28 cellular contexts compared by ENCODE assay signal in genomic region chr10:124237282-124237975, GRCh38.
"Had no signal": no experiment of that assay in that cellular context is flagged by ENCODE, and none has a peak within 500 bp of the region (broad histone marks: within the 10 kb centered on the region; RNA-seq: fewer than 3 reads in every experiment).

No MANE protein-coding gene starts in this region.

- H3K27ac ChIP-seq: body of pancreas, foreskin keratinocyte, gastrocnemius medialis, heart left ventricle, WERI-Rb-1 had no signal

- H3K4me3 ChIP-seq: body of pancreas, esophagus muscularis mucosa, gastrocnemius medialis, heart left ventricle had no signal

- H3K36me3 ChIP-seq: esophagus muscularis mucosa, gastrocnemius medialis, heart left ventricle, WERI-Rb-1 had no signal

- H3K4me1 ChIP-seq: body of pancreas had no signal

- DNase-seq: activated B cell treated with CpG ODN at 0.5 μM for 24 hours; activated CD4-positive, alpha-beta T cell treated with anti-CD3 and anti-CD28 coated beads for 48 hours; activated CD4-positive, alpha-beta T cell treated with anti-CD3 and anti-CD28 coated beads, Interleukin-2, amount 50 U/mL, for 1 hour; activated CD4-positive, alpha-beta T cell treated with anti-CD3 and anti-CD28 coated beads, Interleukin-2, amount 50 U/mL, for 48 hours; activated CD8-positive, alpha-beta memory T cell treated with anti-CD3 and anti-CD28 coated beads for 24 hours; activated CD8-positive, alpha-beta T cell treated with anti-CD3 and anti-CD28 coated beads for 36 hours; activated effector memory CD4-positive, alpha-beta T cell treated with Interleukin-2 at 50 U/mL for 16 hours; activated gamma-delta T cell treated with Interleukin-2 at 50 U/mL for 16 hours; activated naive CD4-positive, alpha-beta T cell treated with anti-CD3 and anti-CD28 coated beads, Interleukin-2, amount 50 U/mL, for 16 hours; activated naive CD4-positive, alpha-beta T cell treated with Interleukin-2 at 50 U/mL for 16 hours; activated T-cell treated with anti-CD3 and anti-CD28 coated beads, Interleukin-2, amount 50 U/mL, for 4 hours; amygdala; body of pancreas; cortex of kidney; dermis blood vessel endothelial cell; effector CD4-positive, alpha-beta T cell; effector memory CD8-positive, alpha-beta T cell; erythroblast; foreskin keratinocyte; glutamatergic neuron; heart left ventricle; T-helper 17 cell; T1000; WERI-Rb-1 had no signal

- ATAC-seq: activated CD4-positive, CD25-positive, alpha-beta regulatory T cell treated with anti-CD3 and anti-CD28 coated beads, Interleukin-2, amount 50 U/mL, for 24 hours; activated CD8-positive, alpha-beta T cell treated with anti-CD3 and anti-CD28 coated beads for 36 hours; activated T-cell treated with anti-CD3 and anti-CD28 coated beads, Interleukin-2, amount 50 U/mL, for 4 hours; activated T-helper 17 cell treated with anti-CD3 and anti-CD28 coated beads, Interleukin-2, amount 50 U/mL, for 72 hours; body of pancreas; effector memory CD8-positive, alpha-beta T cell; gastrocnemius medialis; T-helper 17 cell had no signal

- H3K27me3 ChIP-seq: body of pancreas, esophagus muscularis mucosa, foreskin keratinocyte, gastrocnemius medialis had no signal

- H3K9me3 ChIP-seq: body of pancreas, esophagus muscularis mucosa, gastrocnemius medialis, heart left ventricle had no signal
